18 cellular contexts compared by ENCODE assay signal in genomic region chr16:75921281-75921680, GRCh38.
"Had no signal": no experiment of that assay in that cellular context is flagged by ENCODE, and none has a peak within 500 bp of the region (broad histone marks: within the 10 kb centered on the region; RNA-seq: fewer than 3 reads in every experiment).

No MANE protein-coding gene starts in this region.

- H3K4me1 Mint-ChIP-seq: neural crest cell had no signal

- H3K4me3 Mint-ChIP-seq: activated naive CD4-positive, alpha-beta T cell treated with anti-CD3 and anti-CD28 coated beads for 36 hours; neural crest cell had no signal

- DNase-seq: activated CD4-positive, alpha-beta T cell treated with anti-CD3 and anti-CD28 coated beads for 1 hour; activated CD4-positive, alpha-beta T cell treated with anti-CD3 and anti-CD28 coated beads, Interleukin-2, amount 50 U/mL, for 4 hours; activated naive CD4-positive, alpha-beta T cell treated with anti-CD3 and anti-CD28 coated beads for 36 hours; activated T-cell treated with anti-CD3 and anti-CD28 coated beads for 4 hours; dermis blood vessel endothelial cell; foreskin melanocyte; head of caudate nucleus; left colon; lower lobe of right lung; midbrain; spleen; stomach; T-helper 9 cell; testis had no signal

- H3K9me3 ChIP-seq: ascending aorta, breast epithelium, lower lobe of right lung, spleen, stomach, testis had no signal

- H3K27ac Mint-ChIP-seq: activated naive CD4-positive, alpha-beta T cell treated with anti-CD3 and anti-CD28 coated beads for 36 hours had no signal

- ATAC-seq: left colon, lower lobe of right lung, sciatic nerve had no signal
